In the genomic region with DNA sequence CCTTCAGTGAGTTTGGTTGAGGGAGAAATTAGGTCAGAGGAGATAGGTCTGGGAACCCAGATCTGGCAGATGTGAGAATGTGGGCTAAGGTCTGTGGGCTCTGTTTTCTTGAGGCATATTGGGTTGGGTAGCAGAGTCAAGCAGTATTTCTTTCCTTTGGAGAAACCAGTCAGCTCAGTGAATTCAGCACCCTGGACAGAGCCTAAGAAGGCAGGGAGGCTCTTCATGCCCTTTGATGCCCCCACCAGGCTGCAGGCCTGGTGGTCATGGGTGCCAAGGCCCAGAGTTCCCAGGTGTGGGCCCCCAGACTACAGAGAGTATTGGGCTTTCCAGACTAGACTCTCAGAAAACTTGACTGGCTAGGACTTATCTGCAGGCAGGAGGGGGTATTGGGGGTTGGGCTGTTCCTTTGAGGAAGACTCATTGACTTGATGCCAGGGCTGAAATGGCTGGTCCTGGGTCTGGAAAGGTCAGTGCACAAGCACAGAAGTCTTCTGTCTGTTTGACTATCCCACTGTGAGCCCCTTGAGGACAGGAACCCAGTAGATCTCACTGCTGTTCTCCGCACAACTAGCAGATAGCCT, we compare ENCODE assay signal across 1 cellular context.
TF ChIP-seq lines count a peak whose summit lies in the region.

No MANE protein-coding gene starts in this region.

TF ChIP-seq in endothelial cell of umbilical vein, 7 proteins besides CTCF, POLR2A, EP300 and RAD21:
- TF ChIP-seq POLR2AphosphoS5 (IDR thresholded peaks at IDR 0.05; ENCODE audit: insufficient read depth, low read depth, low read length) = no peak
- TF ChIP-seq MAX (IDR thresholded peaks at IDR 0.05; ENCODE audit: insufficient read depth, insufficient read length) = no peak
- TF ChIP-seq GATA2 (IDR thresholded peaks at IDR 0.05; ENCODE audit: insufficient read depth, insufficient read length, low read depth, low read length) = no peak
- no peak for TF ChIP-seq EZH2 (IDR thresholded peaks at IDR 0.05; ENCODE audit: borderline replicate concordance, low read depth, low read length, severe bottlenecking)
- no peak for TF ChIP-seq JUN (IDR thresholded peaks at IDR 0.05; ENCODE audit: borderline replicate concordance, insufficient read depth, insufficient read length, low read depth)
- TF ChIP-seq MYC (IDR thresholded peaks at IDR 0.05; ENCODE audit: low read depth, low read length) = no peak
- TF ChIP-seq FOS (IDR thresholded peaks at IDR 0.05; ENCODE audit: borderline replicate concordance, insufficient read depth, low read length) = no peak
